31 cellular contexts compared by ENCODE assay signal in genomic region chr5:5951953-5952352, GRCh38.
"Had no signal": no experiment of that assay in that cellular context is flagged by ENCODE, and none has a peak within 500 bp of the region (broad histone marks: within the 10 kb centered on the region; RNA-seq: fewer than 3 reads in every experiment).

No MANE protein-coding gene starts in this region.

- H3K9me3 ChIP-seq: body of pancreas, breast epithelium had no signal

- H3K4me3 ChIP-seq: adrenal gland, body of pancreas, breast epithelium had no signal

- H3K4me1 ChIP-seq: adrenal gland, body of pancreas, breast epithelium had no signal

- H3K36me3 ChIP-seq: adrenal gland, brain microvascular endothelial cell, breast epithelium had no signal

- DNase-seq: activated CD4-positive, alpha-beta memory T cell treated with anti-CD3 and anti-CD28 coated beads for 36 hours; activated CD4-positive, alpha-beta T cell treated with anti-CD3 and anti-CD28 coated beads for 4 hours; activated CD4-positive, alpha-beta T cell treated with anti-CD3 and anti-CD28 coated beads, Interleukin-2, amount 10 ng/mL, durations not matched to agents 24 days and 14 days; activated CD4-positive, alpha-beta T cell treated with anti-CD3 and anti-CD28 coated beads, Interleukin-2, amount 50 U/mL, for 1 hour; activated CD4-positive, alpha-beta T cell treated with anti-CD3 and anti-CD28 coated beads, Interleukin-2, amount 50 U/mL, for 4 hours; activated CD4-positive, CD25-positive, alpha-beta regulatory T cell; activated CD4-positive, CD25-positive, alpha-beta regulatory T cell treated with anti-CD3 and anti-CD28 coated beads, Interleukin-2, amount 50 U/mL, for 72 hours; activated CD8-positive, alpha-beta memory T cell treated with anti-CD3 and anti-CD28 coated beads, Interleukin-2, amount 50 U/mL, for 4 hours; activated CD8-positive, alpha-beta T cell treated with anti-CD3 and anti-CD28 coated beads for 36 hours; activated effector memory CD4-positive, alpha-beta T cell treated with anti-CD3 and anti-CD28 coated beads, Interleukin-2, amount 50 U/mL, for 16 hours; activated gamma-delta T cell treated with Interleukin-2 at 50 U/mL for 16 hours; activated naive CD4-positive, alpha-beta T cell; activated naive CD4-positive, alpha-beta T cell treated with anti-CD3 and anti-CD28 coated beads for 36 hours; activated naive CD4-positive, alpha-beta T cell treated with anti-CD3 and anti-CD28 coated beads, Interleukin-2, amount 50 U/mL, for 16 hours; activated naive CD8-positive, alpha-beta T cell treated with anti-CD3 and anti-CD28 coated beads for 36 hours; activated T-cell treated with anti-CD3 and anti-CD28 coated beads for 4 hours; activated T-cell treated with anti-CD3 and anti-CD28 coated beads, Interleukin-2, amount 50 U/mL, for 1 hour; activated T-cell treated with anti-CD3 and anti-CD28 coated beads, Interleukin-2, amount 50 U/mL, for 4 hours; activated T-cell treated with anti-CD3 and anti-CD28 coated beads, Interleukin-2, amount 50 U/mL, for 72 hours; adrenal gland; amniotic stem cell; aorta; body of pancreas; brain microvascular endothelial cell; central memory CD4-positive, alpha-beta T cell; T-cell; T-helper 17 cell had no signal

- H3K27ac ChIP-seq: adrenal gland, body of pancreas, brain microvascular endothelial cell, breast epithelium, VCaP had no signal

- ATAC-seq: activated CD8-positive, alpha-beta T cell treated with anti-CD3 and anti-CD28 coated beads for 36 hours; activated naive CD4-positive, alpha-beta T cell treated with anti-CD3 and anti-CD28 coated beads, Interleukin-2, amount 50 U/mL, for 72 hours; activated T-cell treated with anti-CD3 and anti-CD28 coated beads, Interleukin-2, amount 50 U/mL, for 4 hours; activated T-cell treated with anti-CD3 and anti-CD28 coated beads, Interleukin-2, amount 50 U/mL, for 72 hours; activated T-helper 17 cell treated with anti-CD3 and anti-CD28 coated beads, Interleukin-2, amount 50 U/mL, for 72 hours; body of pancreas; T-cell; T-helper 17 cell had no signal

- H3K27me3 ChIP-seq: adrenal gland, body of pancreas, brain microvascular endothelial cell, breast epithelium had no signal
